Comparison of ENCODE assay signal across 8 cellular contexts in the genomic region with DNA sequence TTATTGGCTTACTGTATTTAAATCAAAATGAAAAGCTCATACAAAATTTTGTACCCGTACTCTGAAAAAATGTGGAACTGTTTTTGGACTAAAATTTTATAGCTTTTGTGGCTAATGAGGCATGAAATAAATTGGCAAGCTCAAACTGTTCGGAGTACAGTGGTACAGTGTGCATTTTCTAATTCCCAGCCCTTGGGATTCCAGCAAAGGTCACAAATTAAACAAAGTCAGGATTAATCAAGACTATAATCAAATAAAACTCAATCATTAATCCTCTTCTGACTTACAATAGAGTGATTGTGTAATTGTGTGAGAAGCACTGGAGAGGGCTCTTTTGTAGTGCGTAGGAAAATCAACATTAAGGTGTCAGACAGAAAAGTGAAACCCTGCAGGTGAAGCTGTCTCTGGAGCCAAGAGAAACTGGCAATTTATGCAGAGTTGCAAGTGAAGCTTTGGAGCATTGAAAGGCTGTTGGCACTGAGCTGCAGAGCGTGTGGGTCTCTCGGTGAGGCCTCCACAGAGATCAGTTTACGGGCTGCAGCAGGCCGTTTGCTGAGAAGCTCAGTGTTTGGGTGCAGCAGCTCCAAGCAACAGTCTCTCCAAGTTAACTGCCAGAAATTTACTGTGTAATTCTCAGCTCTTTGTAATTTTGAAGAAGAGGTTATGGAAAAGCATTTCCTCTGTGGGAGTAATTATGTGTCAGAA.
DNase-seq lines count a peak whose midpoint lies in the region; ATAC-seq and TF ChIP-seq lines count a peak whose summit lies in the region.

No MANE protein-coding gene starts in this region.

- peaks cover 6% of the 10 kb centered on the region for H3K36me3 Mint-ChIP-seq in activated T-cell treated with anti-CD3 and anti-CD28 coated beads, Interleukin-2, amount 50 U/mL, for 4 hours (ENCODE audit: insufficient read depth)
- H3K36me3 Mint-ChIP-seq in CD8-positive, alpha-beta T cell = peaks cover 37% of the 10 kb centered on the region
- peaks cover 37% of the 10 kb centered on the region for H3K36me3 Mint-ChIP-seq in CD4-positive, alpha-beta T cell (ENCODE audit: low read depth)

- intact Hi-C loops in body of pancreas (cut with DNase I) = no loop called here
- intact Hi-C loops in CD8-positive, alpha-beta T cell (cut with DNase I, micrococcal nuclease) = no loop called here
- intact Hi-C loops in CD4-positive, alpha-beta T cell (cut with DNase I, micrococcal nuclease) = no loop called here

- no peaks in the 10 kb centered on the region for H3K9me3 ChIP-seq in body of pancreas
- H3K9me3 ChIP-seq in CD8-positive, alpha-beta T cell (ENCODE audit: low read length) = no peaks in the 10 kb centered on the region
- H3K9me3 ChIP-seq in CD4-positive, alpha-beta T cell (ENCODE audit: control insufficient read depth, low read length) = no peaks in the 10 kb centered on the region

- 15 to 17% methylated on average over 7 of the region's 7 CpGs for WGBS in body of pancreas, 2 donors

- no peak for TF ChIP-seq CTCF in body of pancreas (IDR thresholded peaks at IDR 0.05)
- no peak for TF ChIP-seq CTCF in CD8-positive, alpha-beta T cell (IDR thresholded peaks at IDR 0.05)
- TF ChIP-seq CTCF in CD4-positive, alpha-beta T cell (IDR thresholded peaks at IDR 0.05) = no peak

- no peaks in the 10 kb centered on the region for H3K27me3 ChIP-seq in body of pancreas
- H3K27me3 ChIP-seq in CD8-positive, alpha-beta T cell (ENCODE audit: insufficient read depth, low read length) = no peaks in the 10 kb centered on the region
- H3K27me3 ChIP-seq in CD4-positive, alpha-beta T cell (ENCODE audit: control insufficient read depth, insufficient read depth, low read length) = no peaks in the 10 kb centered on the region

- H3K4me3 Mint-ChIP-seq in activated T-cell treated with anti-CD3 and anti-CD28 coated beads, Interleukin-2, amount 50 U/mL, for 4 hours = no peak overlapping the region
- no peak overlapping the region for H3K4me3 Mint-ChIP-seq in CD8-positive, alpha-beta T cell
- no peak overlapping the region for H3K4me3 Mint-ChIP-seq in CD4-positive, alpha-beta T cell

- peak overlapping the region; percentile 48 to 78 (median 60) for H3K27ac ChIP-seq in body of pancreas
- no peak overlapping the region for H3K27ac ChIP-seq in CD8-positive, alpha-beta T cell (ENCODE audit: low read depth, low read length)
- H3K27ac ChIP-seq in CD4-positive, alpha-beta T cell (ENCODE audit: low read depth, low read length) = no peak overlapping the region

- no peaks in the 10 kb centered on the region for H3K27me3 Mint-ChIP-seq in activated T-cell treated with anti-CD3 and anti-CD28 coated beads, Interleukin-2, amount 50 U/mL, for 4 hours (ENCODE audit: low read depth)
- no peaks in the 10 kb centered on the region for H3K27me3 Mint-ChIP-seq in CD8-positive, alpha-beta T cell (ENCODE audit: low read depth)
- H3K27me3 Mint-ChIP-seq in CD4-positive, alpha-beta T cell = no peaks in the 10 kb centered on the region

- CTCF ChIA-PET in CD8-positive, alpha-beta T cell (lab: Charles Lee) = interaction anchor here (0.6 kb wide), 1 partner anchor 63 kb away, joined by 3 read pairs; no protein-coding TSS in a partner anchor
- CTCF ChIA-PET in CD4-positive, alpha-beta T cell (lab: Charles Lee) = interaction anchor here (0.9 kb wide), 1 partner anchor 11 kb away, joined by 3 read pairs; no protein-coding TSS in a partner anchor

- peak in 2 of 3 donors; percentile 14 to 16 for TF ChIP-seq POLR2A in body of pancreas (IDR thresholded peaks at IDR 0.05)

- no peaks in the 10 kb centered on the region for H3K36me3 ChIP-seq in body of pancreas (replicated peaks in 1 of 2; ENCODE audit: insufficient read depth in 1 of 2, low read depth in 2 of 2)
- H3K36me3 ChIP-seq in CD8-positive, alpha-beta T cell (ENCODE audit: insufficient read depth, low read length) = no peaks in the 10 kb centered on the region

- peaks cover 3% of the 10 kb centered on the region for H3K9me3 Mint-ChIP-seq in activated T-cell treated with anti-CD3 and anti-CD28 coated beads, Interleukin-2, amount 50 U/mL, for 4 hours
- H3K9me3 Mint-ChIP-seq in CD8-positive, alpha-beta T cell = peaks cover 7% of the 10 kb centered on the region
- H3K9me3 Mint-ChIP-seq in CD4-positive, alpha-beta T cell = peaks cover 2% of the 10 kb centered on the region

- POLR2A ChIA-PET in CD8-positive, alpha-beta T cell (lab: Charles Lee) = no interaction called here
- POLR2A ChIA-PET in CD4-positive, alpha-beta T cell (lab: Charles Lee) = no interaction called here

- no peak overlapping the region for H3K27ac Mint-ChIP-seq in CD8-positive, alpha-beta T cell
- no peak overlapping the region for H3K27ac Mint-ChIP-seq in CD4-positive, alpha-beta T cell

- H3K4me1 ChIP-seq in body of pancreas = peaks cover 20% of the 10 kb centered on the region
- H3K4me1 ChIP-seq in CD8-positive, alpha-beta T cell (ENCODE audit: insufficient read depth, low read length) = no peaks in the 10 kb centered on the region

- ATAC-seq in body of pancreas (peak; percentile 83), HG03039 (IDR thresholded peaks at IDR 0.05; ENCODE audit: unreplicated experiment) (no peak)
- ATAC-seq in activated T-cell treated with anti-CD3 and anti-CD28 coated beads, Interleukin-2, amount 50 U/mL, for 4 hours = no peak
- ATAC-seq in CD8-positive, alpha-beta T cell = no peak
- no peak for ATAC-seq in CD4-positive, alpha-beta T cell (ENCODE audit: poor library complexity)

- no peak overlapping the region for H3K4me3 ChIP-seq in body of pancreas
- no peak overlapping the region for H3K4me3 ChIP-seq in CD8-positive, alpha-beta T cell (ENCODE audit: low read depth, low read length)

- peak; percentile 70 for DNase-seq in AG20443 (ENCODE audit: low spot score)
- DNase-seq in NCI-H1436 (lab: John Stamatoyannopoulos, UW) = peak; percentile 60
- peak; percentile 33 to 62 (median 56) for DNase-seq in body of pancreas
- peak; percentile 17 for DNase-seq in kidney tubule cell (ENCODE audit: low spot score)
- no peak for DNase-seq in activated T-cell treated with anti-CD3 and anti-CD28 coated beads, Interleukin-2, amount 50 U/mL, for 4 hours
- no peak for DNase-seq in CD8-positive, alpha-beta T cell
- no peak for DNase-seq in CD4-positive, alpha-beta T cell

- peaks cover 4% of the 10 kb centered on the region for H3K4me1 Mint-ChIP-seq in activated T-cell treated with anti-CD3 and anti-CD28 coated beads, Interleukin-2, amount 50 U/mL, for 4 hours (ENCODE audit: low read depth)
- no peaks in the 10 kb centered on the region for H3K4me1 Mint-ChIP-seq in CD8-positive, alpha-beta T cell (ENCODE audit: low read depth)
- no peaks in the 10 kb centered on the region for H3K4me1 Mint-ChIP-seq in CD4-positive, alpha-beta T cell (ENCODE audit: low read depth)

Comparison
In these comparisons a context has a peak if more than half of its experiments do, and no peak if none do; other contexts are left out.
1. DNase-seq: peak in AG20443 (single experiment), NCI-H1436 (single experiment), body of pancreas (4 of 4) and kidney tubule cell (single experiment); none in activated T-cell treated with anti-CD3 and anti-CD28 coated beads, Interleukin-2, amount 50 U/mL, for 4 hours (single experiment), CD8-positive, alpha-beta T cell (0 of 7) and CD4-positive, alpha-beta T cell (0 of 10).
2. H3K27ac ChIP-seq: peak in body of pancreas (4 of 4); none in CD8-positive, alpha-beta T cell (single experiment) and CD4-positive, alpha-beta T cell (single experiment).